1 cellular context compared by ENCODE assay signal in genomic region chr16:83948914-83949723, GRCh38.
TF ChIP-seq lines count a peak whose summit lies in the region.

No MANE protein-coding gene starts in this region.

TF ChIP-seq in HepG2, 621 proteins besides CTCF, POLR2A, EP300 and RAD21 (continued from another document and continues in another):
- TF ChIP-seq PRDM15 (CRISPR knock-in tag; IDR thresholded peaks at IDR 0.05) (no peak), ZBED4 (CRISPR knock-in tag; IDR thresholded peaks at IDR 0.05; ENCODE audit: borderline replicate concordance) (no peak), ZBTB42 (CRISPR knock-in tag; IDR thresholded peaks at IDR 0.05) (no peak), ZNF282 (IDR thresholded peaks at IDR 0.05; ENCODE audit: partially characterized antibody) (no peak), JDP2 (CRISPR knock-in tag; IDR thresholded peaks at IDR 0.05; ENCODE audit: borderline replicate concordance) (no peak), NR1H2 (CRISPR knock-in tag; IDR thresholded peaks at IDR 0.05; ENCODE audit: borderline replicate concordance, low read depth) (no peak), NFKBIZ (CRISPR knock-in tag; IDR thresholded peaks at IDR 0.05) (no peak), ZFP36 (IDR thresholded peaks at IDR 0.05; ENCODE audit: borderline replicate concordance, low read depth, low read length, partially characterized antibody) (peak; percentile 75), PCBP2 (optimal IDR thresholded peaks at IDR 0.05; ENCODE audit: low read depth, low read length, poor library complexity, severe bottlenecking) (no peak), MED1 (CRISPR knock-in tag; IDR thresholded peaks at IDR 0.05) (peak; percentile 83), ARNT (IDR thresholded peaks at IDR 0.05) (no peak), ZBTB10 (CRISPR knock-in tag; IDR thresholded peaks at IDR 0.05; ENCODE audit: borderline replicate concordance) (no peak), RBAK (CRISPR knock-in tag; IDR thresholded peaks at IDR 0.05) (no peak), MXD4 (CRISPR knock-in tag; IDR thresholded peaks at IDR 0.05) (peak; percentile 42; the same call in 1 of the 2 replicates), MEF2D (CRISPR knock-in tag; IDR thresholded peaks at IDR 0.05) (peak; percentile 18), TGIF2 (CRISPR knock-in tag; IDR thresholded peaks at IDR 0.05) (no peak), ZNF274 (CRISPR knock-in tag; IDR thresholded peaks at IDR 0.05) (no peak), RARA (CRISPR knock-in tag; IDR thresholded peaks at IDR 0.05) (peak; percentile 99), KDM5A (IDR thresholded peaks at IDR 0.05; ENCODE audit: borderline replicate concordance, low read length) (no peak), SMARCC2 (IDR thresholded peaks at IDR 0.05) (no peak), ZZZ3 (CRISPR knock-in tag; IDR thresholded peaks at IDR 0.05; ENCODE audit: borderline replicate concordance) (no peak), ZBTB37 (CRISPR knock-in tag; IDR thresholded peaks at IDR 0.05) (no peak), MXD1 (CRISPR knock-in tag; IDR thresholded peaks at IDR 0.05) (no peak), MAFF (IDR thresholded peaks at IDR 0.05; ENCODE audit: low read depth, low read length) (peak; percentile 73), SP2 (CRISPR knock-in tag; IDR thresholded peaks at IDR 0.05) (peak; percentile 53; the same call in 1 of the 2 replicates), FOXP4 (CRISPR knock-in tag; IDR thresholded peaks at IDR 0.05) (peak; percentile 96), ETV5 (CRISPR knock-in tag; IDR thresholded peaks at IDR 0.05; ENCODE audit: borderline replicate concordance) (0 out of 2 replicates have a peak, but pooled peaks have one; percentile 23), ZNF207 (IDR thresholded peaks at IDR 0.05; ENCODE audit: borderline replicate concordance) (no peak), NR2F2 (IDR thresholded peaks at IDR 0.05; ENCODE audit: borderline replicate concordance, low read depth) (peak; percentile 79), KLF15 (CRISPR knock-in tag; IDR thresholded peaks at IDR 0.05; ENCODE audit: borderline replicate concordance) (no peak), KIAA2018 (CRISPR knock-in tag; IDR thresholded peaks at IDR 0.05; ENCODE audit: borderline replicate concordance) (no peak), ZNF331 (CRISPR knock-in tag; IDR thresholded peaks at IDR 0.05) (peak; percentile 80), KLF6 (CRISPR knock-in tag; IDR thresholded peaks at IDR 0.05) (no peak), ZNF501 (CRISPR knock-in tag; IDR thresholded peaks at IDR 0.05) (peak; percentile 47; the same call in 1 of the 2 replicates)
